ENCODE assay signal across 11 cellular contexts in the genomic region with DNA sequence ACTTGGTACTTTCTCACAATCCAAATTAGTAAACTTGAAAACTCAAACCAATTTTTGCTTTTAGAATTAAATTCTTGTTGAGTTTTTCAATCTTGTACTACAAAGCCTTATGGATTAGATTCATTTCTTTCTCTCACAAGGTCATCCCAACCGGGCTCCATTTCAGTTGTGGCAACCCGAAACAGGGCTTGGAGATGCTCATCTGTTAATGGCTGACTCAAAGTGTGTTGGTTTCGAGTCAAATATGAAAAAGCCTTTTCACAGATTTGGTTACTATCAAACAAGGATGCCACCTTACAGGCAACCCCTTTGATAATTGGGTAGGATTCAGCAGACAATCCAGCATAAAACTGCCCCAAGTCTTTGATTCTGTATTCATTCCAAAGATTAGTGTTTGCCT. TPM values are rescaled to one million over a fixed set of nuclear protein-coding genes. Genes with fewer than 3 reads are reported as not detected.
DNase-seq lines count a peak whose midpoint lies in the region; ATAC-seq and TF ChIP-seq lines count a peak whose summit lies in the region.
"Had no signal": no experiment of that assay in that cellular context is flagged by ENCODE, and none has a peak within 500 bp of the region (broad histone marks: within the 10 kb centered on the region; RNA-seq: fewer than 3 reads in every experiment).

No MANE protein-coding gene starts in this region.

- peaks cover 43% of the 10 kb centered on the region for H3K36me3 Mint-ChIP-seq in activated CD8-positive, alpha-beta T cell treated with anti-CD3 and anti-CD28 coated beads for 36 hours (ENCODE audit: low read depth)
- H3K36me3 Mint-ChIP-seq in activated CD8-positive, alpha-beta T cell treated with anti-CD3 and anti-CD28 coated beads, Interleukin-2, amount 10 ng/mL, durations not matched to agents 7 days and 5 days (ENCODE audit: low read depth): peaks cover 57% of the 10 kb centered on the region

- no peak overlapping the region for H3K27ac Mint-ChIP-seq in activated CD8-positive, alpha-beta T cell treated with anti-CD3 and anti-CD28 coated beads for 36 hours
- no peak overlapping the region for H3K27ac Mint-ChIP-seq in activated CD8-positive, alpha-beta T cell treated with anti-CD3 and anti-CD28 coated beads, Interleukin-2, amount 10 ng/mL, durations not matched to agents 7 days and 5 days
- H3K27ac Mint-ChIP-seq: mesothelial cell of epicardium; stimulated activated naive CD8-positive, alpha-beta T cell treated with anti-CD3 and anti-CD28 coated beads, Interleukin-15, amount 100 ng/mL, for 72 hours had no signal

- H3K4me1 ChIP-seq in RWPE2 (ENCODE audit: insufficient read depth, poor library complexity, severe bottlenecking) (peaks cover 20% of the 10 kb centered on the region), iPS-20b (ENCODE audit: insufficient read depth, low read length) (peaks cover 21% of the 10 kb centered on the region; the same call in 1 of the 2 replicates)

- H3K4me1 Mint-ChIP-seq in activated CD8-positive, alpha-beta T cell treated with anti-CD3 and anti-CD28 coated beads for 36 hours (ENCODE audit: low read depth): peaks cover 40% of the 10 kb centered on the region
- peaks cover 39% of the 10 kb centered on the region for H3K4me1 Mint-ChIP-seq in activated CD8-positive, alpha-beta T cell treated with anti-CD3 and anti-CD28 coated beads, Interleukin-2, amount 10 ng/mL, durations not matched to agents 7 days and 5 days (ENCODE audit: low read depth)

- ATAC-seq in activated CD8-positive, alpha-beta T cell treated with anti-CD3 and anti-CD28 coated beads for 36 hours: no peak
- ATAC-seq in activated CD8-positive, alpha-beta T cell treated with anti-CD3 and anti-CD28 coated beads, Interleukin-2, amount 10 ng/mL, durations not matched to agents 7 days and 5 days: no peak
- ATAC-seq in RWPE2 (ENCODE audit: low read depth): no peak
- no peak for ATAC-seq in stimulated activated naive CD8-positive, alpha-beta T cell treated with anti-CD3 and anti-CD28 coated beads, Interleukin-15, Interleukin-2, amounts not matched to agents 100 U/mL and 50 U/mL, for 24 hours
- ATAC-seq: stimulated activated naive CD8-positive, alpha-beta T cell treated with anti-CD3 and anti-CD28 coated beads, Interleukin-15, amount 100 ng/mL, for 72 hours had no signal

- peak; percentile 35 for DNase-seq in activated CD8-positive, alpha-beta T cell treated with anti-CD3 and anti-CD28 coated beads for 36 hours
- no peak for DNase-seq in activated CD8-positive, alpha-beta T cell treated with anti-CD3 and anti-CD28 coated beads, Interleukin-2, amount 10 ng/mL, durations not matched to agents 7 days and 5 days
- no peak for DNase-seq in RWPE2 (ENCODE audit: low spot score)
- DNase-seq in stimulated activated naive CD8-positive, alpha-beta T cell treated with anti-CD3 and anti-CD28 coated beads, Interleukin-15, Interleukin-2, amounts not matched to agents 100 U/mL and 50 U/mL, for 24 hours: peak; percentile 25
- no peak for DNase-seq in GM10248 (ENCODE audit: extremely low spot score)
- no peak for DNase-seq in ACHN
- DNase-seq in A172 (ENCODE audit: low spot score): no peak
- DNase-seq: SHP77 treated with DMSO at 0.1 percent for 48 hours had no signal

- H3K9ac ChIP-seq in iPS-20b (ENCODE audit: low read depth, low read length): peak overlapping the region; percentile 89; the same call in 1 of the 2 replicates

- no peak overlapping the region for H3K4me3 Mint-ChIP-seq in activated CD8-positive, alpha-beta T cell treated with anti-CD3 and anti-CD28 coated beads for 36 hours
- H3K4me3 Mint-ChIP-seq in activated CD8-positive, alpha-beta T cell treated with anti-CD3 and anti-CD28 coated beads, Interleukin-2, amount 10 ng/mL, durations not matched to agents 7 days and 5 days: no peak overlapping the region
- H3K4me3 Mint-ChIP-seq: mesothelial cell of epicardium had no signal

- H3K4me3 ChIP-seq in RWPE2 (ENCODE audit: severe bottlenecking): peak overlapping the region; percentile 56
- H3K4me3 ChIP-seq in iPS-20b (ENCODE audit: low read length): peak overlapping the region; percentile 77

- H3K9me3 ChIP-seq in RWPE2 (ENCODE audit: severe bottlenecking) (no peaks in the 10 kb centered on the region), iPS-20b (ENCODE audit: insufficient read depth, low read depth, low read length) (no peaks in the 10 kb centered on the region)

- CTCF ChIA-PET in activated CD8-positive, alpha-beta T cell treated with anti-CD3 and anti-CD28 coated beads for 36 hours (lab: Charles Lee): interaction anchor here (1.0 to 2.6 kb wide), 2 partner anchors 11 to 32 kb away, joined by 3 to 8 read pairs; no protein-coding TSS in a partner anchor
- CTCF ChIA-PET in activated CD8-positive, alpha-beta T cell treated with anti-CD3 and anti-CD28 coated beads, Interleukin-2, amount 10 ng/mL, durations not matched to agents 7 days and 5 days (lab: Charles Lee): interaction anchor here (0.9 to 1.3 kb wide), 3 partner anchors 25 to 257 kb away, joined by 3 to 4 read pairs (median 3); no protein-coding TSS in a partner anchor
- CTCF ChIA-PET in GM10248 (lab: Yijun Ruan, JAX): interaction anchor here (0.7 to 3.0 kb wide), 4 partner anchors 8 to 86 kb away, joined by 3 to 8 read pairs (median 3); no protein-coding TSS in a partner anchor

- POLR2A ChIA-PET in activated CD8-positive, alpha-beta T cell treated with anti-CD3 and anti-CD28 coated beads for 36 hours (lab: Charles Lee): interaction anchor here (3.6 kb wide), 1 partner anchor 46 kb away, joined by 20 read pairs; a partner anchor contains a TSS
- POLR2A ChIA-PET in activated CD8-positive, alpha-beta T cell treated with anti-CD3 and anti-CD28 coated beads, Interleukin-2, amount 10 ng/mL, durations not matched to agents 7 days and 5 days (lab: Charles Lee): interaction anchor here (0.7 to 2.1 kb wide), 3 partner anchors 12 to 46 kb away, joined by 3 to 6 read pairs (median 4); a partner anchor contains a TSS
- POLR2A ChIA-PET in GM10248 (lab: Yijun Ruan, JAX): interaction anchor here (0.5 to 0.8 kb wide), 3 partner anchors 21 to 228 kb away, joined by 3 to 7 read pairs (median 3); no protein-coding TSS in a partner anchor

- H3K27ac ChIP-seq in RWPE2 (ENCODE audit: poor library complexity, severe bottlenecking): no peak overlapping the region
- no peak overlapping the region for H3K27ac ChIP-seq in iPS-20b (ENCODE audit: low read length)

- H3K9me3 Mint-ChIP-seq in activated CD8-positive, alpha-beta T cell treated with anti-CD3 and anti-CD28 coated beads for 36 hours: no peaks in the 10 kb centered on the region
- no peaks in the 10 kb centered on the region for H3K9me3 Mint-ChIP-seq in activated CD8-positive, alpha-beta T cell treated with anti-CD3 and anti-CD28 coated beads, Interleukin-2, amount 10 ng/mL, durations not matched to agents 7 days and 5 days (ENCODE audit: insufficient read depth)
- H3K9me3 Mint-ChIP-seq: mesothelial cell of epicardium; stimulated activated naive CD8-positive, alpha-beta T cell treated with anti-CD3 and anti-CD28 coated beads, Interleukin-15, amount 100 ng/mL, for 72 hours had no signal

- in situ Hi-C loops in ACHN (cut with HindIII; ENCODE audit: low pct_ligation_motif_present, low pct_unique_long_range_greater_than_20kb, low sequenced_read_pairs): no loop called here

- intact Hi-C loops in activated CD8-positive, alpha-beta T cell treated with anti-CD3 and anti-CD28 coated beads for 36 hours (cut with micrococcal nuclease): loop anchor here (10.0 kb wide), 1 partner anchor 224 kb away; no protein-coding TSS in a partner anchor

- no peaks in the 10 kb centered on the region for H3K27me3 ChIP-seq in RWPE2 (ENCODE audit: insufficient read depth, poor library complexity, severe bottlenecking)
- no peaks in the 10 kb centered on the region for H3K27me3 ChIP-seq in iPS-20b (ENCODE audit: insufficient read depth, low read length)

- no peak for TF ChIP-seq CTCF in activated CD8-positive, alpha-beta T cell treated with anti-CD3 and anti-CD28 coated beads for 36 hours (IDR thresholded peaks at IDR 0.05)
- TF ChIP-seq CTCF in RWPE2 (IDR thresholded peaks at IDR 0.05; ENCODE audit: poor library complexity, severe bottlenecking) (no peak), GM10248 (IDR thresholded peaks at IDR 0.05; ENCODE audit: control extremely low read depth, extremely low read depth, low read depth, missing control alignments) (no peak)

- H3K36me3 ChIP-seq in RWPE2 (ENCODE audit: low read depth) (peaks cover 66% of the 10 kb centered on the region), iPS-20b (ENCODE audit: insufficient read depth, low read depth, low read length) (peaks cover 55% of the 10 kb centered on the region)

- H3K27me3 Mint-ChIP-seq in activated CD8-positive, alpha-beta T cell treated with anti-CD3 and anti-CD28 coated beads for 36 hours: no peaks in the 10 kb centered on the region
- H3K27me3 Mint-ChIP-seq in activated CD8-positive, alpha-beta T cell treated with anti-CD3 and anti-CD28 coated beads, Interleukin-2, amount 10 ng/mL, durations not matched to agents 7 days and 5 days (ENCODE audit: low read depth): no peaks in the 10 kb centered on the region
- H3K27me3 Mint-ChIP-seq: stimulated activated naive CD8-positive, alpha-beta T cell treated with anti-CD3 and anti-CD28 coated beads, Interleukin-15, amount 100 ng/mL, for 72 hours had no signal

RNA-seq across cellular contexts. Expression of a gene that starts 1.8 kb away (rescaled TPM):
- total RNA-seq in activated CD8-positive, alpha-beta T cell treated with anti-CD3 and anti-CD28 coated beads for 36 hours: 10 to 100 TPM; 11.8 to 12.3 TPM
- 10 to 100 TPM; 18.4 to 19.3 TPM for total RNA-seq in activated CD8-positive, alpha-beta T cell treated with anti-CD3 and anti-CD28 coated beads, Interleukin-2, amount 10 ng/mL, durations not matched to agents 7 days and 5 days
- total RNA-seq in A172 (2014; rRNA removed; shearing (Covaris generic)): 15.1 and 24.2 TPM in 2 replicates

RNA-seq across cellular contexts. Expression of a gene that starts 2.2 kb away (rescaled TPM):
- 10 to 100 TPM; 89.6 to 93.7 TPM for total RNA-seq in activated CD8-positive, alpha-beta T cell treated with anti-CD3 and anti-CD28 coated beads for 36 hours
- total RNA-seq in activated CD8-positive, alpha-beta T cell treated with anti-CD3 and anti-CD28 coated beads, Interleukin-2, amount 10 ng/mL, durations not matched to agents 7 days and 5 days: 10 to 100 TPM; 60.9 to 65.3 TPM
- 82.6 and 111 TPM in 2 replicates for total RNA-seq in A172 (2014; rRNA removed; shearing (Covaris generic))

RNA-seq across cellular contexts. Expression of a gene that starts 46.3 kb away (rescaled TPM):
- 10 to 100 TPM; 16.0 to 17.4 TPM for total RNA-seq in activated CD8-positive, alpha-beta T cell treated with anti-CD3 and anti-CD28 coated beads for 36 hours
- 10 to 100 TPM; 49.3 to 52.3 TPM for total RNA-seq in activated CD8-positive, alpha-beta T cell treated with anti-CD3 and anti-CD28 coated beads, Interleukin-2, amount 10 ng/mL, durations not matched to agents 7 days and 5 days
- 3.8 and 7.0 TPM in 2 replicates for total RNA-seq in A172 (2014; rRNA removed; shearing (Covaris generic))

Comparison
In these comparisons a context has a peak if more than half of its experiments do, and no peak if none do; other contexts are left out.
1. DNase-seq: peak in activated CD8-positive, alpha-beta T cell treated with anti-CD3 and anti-CD28 coated beads for 36 hours (single experiment) and stimulated activated naive CD8-positive, alpha-beta T cell treated with anti-CD3 and anti-CD28 coated beads, Interleukin-15, Interleukin-2, amounts not matched to agents 100 U/mL and 50 U/mL, for 24 hours (single experiment); none in activated CD8-positive, alpha-beta T cell treated with anti-CD3 and anti-CD28 coated beads, Interleukin-2, amount 10 ng/mL, durations not matched to agents 7 days and 5 days (single experiment), RWPE2 (single experiment), GM10248 (single experiment), ACHN (single experiment) and A172 (single experiment).